In genomic region chr13:77528834-77529500, GRCh38 we compare ENCODE assay signal across 13 cellular contexts. TPM values are rescaled to one million over a fixed set of nuclear protein-coding genes. Genes with fewer than 3 reads are reported as not detected.
DNase-seq lines count a peak whose midpoint lies in the region; ATAC-seq, FAIRE-seq and TF ChIP-seq lines count a peak whose summit lies in the region.
"Had no signal": no experiment of that assay in that cellular context is flagged by ENCODE, and none has a peak within 500 bp of the region (broad histone marks: within the 10 kb centered on the region; RNA-seq: fewer than 3 reads in every experiment).

No MANE protein-coding gene starts in this region.

- H3K9me3 Mint-ChIP-seq in MCF 10A (ENCODE audit: unreplicated experiment), result no peaks in the 10 kb centered on the region
- H3K9me3 Mint-ChIP-seq: central memory CD8-positive, alpha-beta T cell had no signal

- H3K4me3 Mint-ChIP-seq in MCF 10A (ENCODE audit: unreplicated experiment), result no peak overlapping the region
- H3K4me3 Mint-ChIP-seq: central memory CD8-positive, alpha-beta T cell had no signal

- no peak for FAIRE-seq in frontal cortex (lab: Jason Lieb, UNC)

- ATAC-seq in GM19351 (IDR thresholded peaks at IDR 0.05; ENCODE audit: unreplicated experiment) (peak; percentile 61), HG02759 (IDR thresholded peaks at IDR 0.05; ENCODE audit: unreplicated experiment) (peak; percentile 90), HG03469 (IDR thresholded peaks at IDR 0.05; ENCODE audit: unreplicated experiment) (peak; percentile 87)
- ATAC-seq: left cardiac atrium, PC-3 had no signal

- TF ChIP-seq CTCF in GM13977 (IDR thresholded peaks at IDR 0.05; ENCODE audit: extremely low read depth, insufficient read depth, missing control alignments) (no peak), MCF 10A (IDR thresholded peaks at IDR 0.05; ENCODE audit: unreplicated experiment) (no peak)

- in situ Hi-C loops in GM13977 (cut with MboI; ENCODE audit: low pct_unique_long_range_greater_than_20kb, low sequenced_read_pairs, unreplicated experiment), result no loop called here

- BruUV-seq in MCF 10A (replicated peaks; lab: Mats Ljungman, UMichigan), result no TSS peak

- DNase-seq in GM13977 (ENCODE audit: low spot score) (peak; percentile 39), MCF 10A (ENCODE audit: unreplicated experiment) (no peak), frontal cortex (ENCODE audit: low spot score in 2 of 2) (no peak), GM19238 (ENCODE audit: insufficient read length, low spot score) (no peak)
- no peak for DNase-seq in stimulated activated naive CD4-positive, alpha-beta T cell treated with Interleukin-2 at 50 U/mL for 16 hours (lab: John Stamatoyannopoulos, UW)
- DNase-seq: activated T-cell treated with anti-CD3 and anti-CD28 coated beads, Interleukin-2, amount 50 U/mL, for 48 hours; left cardiac atrium; NCI-H1092; PC-3 had no signal

- H3K36me3 Mint-ChIP-seq in MCF 10A (ENCODE audit: insufficient read depth, unreplicated experiment), result no peaks in the 10 kb centered on the region

- POLR2A ChIA-PET in MCF 10A (lab: Yijun Ruan, JAX), result interaction anchor here (1.3 kb wide), 1 partner anchor 9 kb away, joined by 4 read pairs; no protein-coding TSS in a partner anchor

- CTCF ChIA-PET in MCF 10A (lab: Yijun Ruan, JAX), result interaction anchor here (0.6 to 2.8 kb wide), 4 partner anchors 21 to 674 kb away, joined by 3 to 16 read pairs (median 4); no protein-coding TSS in a partner anchor

- intact Hi-C loops in MCF 10A (cut with micrococcal nuclease), result no loop called here

- peaks cover 4% of the 10 kb centered on the region for H3K4me1 Mint-ChIP-seq in MCF 10A (ENCODE audit: insufficient read depth, unreplicated experiment)
- H3K4me1 Mint-ChIP-seq: central memory CD8-positive, alpha-beta T cell had no signal

- H3K27me3 Mint-ChIP-seq in MCF 10A (ENCODE audit: insufficient read depth, unreplicated experiment), result no peaks in the 10 kb centered on the region

- no peak overlapping the region for H3K27ac Mint-ChIP-seq in MCF 10A (ENCODE audit: low read depth, unreplicated experiment)

RNA-seq across cellular contexts. Expression of gene SCEL, which starts 6.5 kb away (rescaled TPM):
- total RNA-seq in MCF 10A (2022) (1.0 and 1.3 TPM in 2 replicates), frontal cortex (0.41 TPM)
